ENCODE assay signal across 10 cellular contexts in the genomic region with DNA sequence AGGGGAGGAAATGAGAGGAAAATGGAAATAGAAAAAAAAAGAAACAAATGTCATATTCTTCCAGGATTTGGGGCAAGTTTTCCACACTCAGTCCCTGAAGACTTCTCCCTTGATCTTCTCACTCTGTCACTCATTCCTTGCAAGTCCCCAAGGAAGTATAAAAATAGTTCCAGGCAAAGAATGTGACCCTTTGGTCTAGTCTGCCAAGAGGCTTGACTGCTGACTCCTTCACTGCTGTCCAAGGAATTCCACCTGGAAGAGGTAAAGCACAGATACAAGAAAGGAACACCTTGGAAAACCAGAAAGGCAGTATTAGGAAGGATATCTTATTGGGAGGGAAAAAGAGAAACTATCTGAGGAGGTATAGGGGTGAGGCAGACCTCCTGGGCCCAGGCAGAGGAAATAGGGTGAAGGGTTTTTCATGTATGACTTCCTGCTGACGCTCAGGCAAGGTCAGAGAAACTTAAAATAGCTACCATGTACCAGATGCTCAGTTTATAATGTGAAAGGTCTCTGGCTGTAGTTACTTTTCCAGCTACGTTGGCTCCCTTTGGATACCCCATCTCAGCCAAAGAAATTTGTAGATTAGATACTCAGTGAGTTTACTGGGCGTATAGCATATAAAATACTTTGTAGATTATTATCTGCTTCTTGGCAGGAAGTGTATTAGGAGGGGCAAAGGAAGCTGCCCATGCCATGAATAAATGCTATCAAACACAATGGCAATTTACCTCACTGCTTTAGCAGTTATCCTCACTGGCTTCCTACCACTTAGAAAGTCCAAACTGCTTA. TPM values are rescaled to one million over a fixed set of nuclear protein-coding genes. Genes with fewer than 3 reads are reported as not detected.
DNase-seq lines count a peak whose midpoint lies in the region; ATAC-seq and TF ChIP-seq lines count a peak whose summit lies in the region.
"Had no signal": no experiment of that assay in that cellular context is flagged by ENCODE, and none has a peak within 500 bp of the region (broad histone marks: within the 10 kb centered on the region; RNA-seq: fewer than 3 reads in every experiment).

No MANE protein-coding gene starts in this region.

- H3K4me3 ChIP-seq in DND-41 (ENCODE audit: low read depth in 1 of 2, low read length in 2 of 2): no peak overlapping the region
- peak overlapping the region; percentile 30 for H3K4me3 ChIP-seq in effector memory CD4-positive, alpha-beta T cell (ENCODE audit: insufficient read depth, low read depth, low read length, poor library complexity, severe bottlenecking)

- H3K4me1 ChIP-seq in DND-41 (ENCODE audit: insufficient read depth, low read length): peaks cover 8% of the 10 kb centered on the region; the same call in 1 of the 2 replicates
- H3K4me1 ChIP-seq in effector memory CD4-positive, alpha-beta T cell (ENCODE audit: control insufficient read depth, insufficient read depth, low read length, poor library complexity, severe bottlenecking): peaks cover 20% of the 10 kb centered on the region

- no peaks in the 10 kb centered on the region for H3K36me3 ChIP-seq in DND-41 (ENCODE audit: insufficient read depth, low read length)
- H3K36me3 ChIP-seq in effector memory CD4-positive, alpha-beta T cell (ENCODE audit: control insufficient read depth, insufficient read depth, low read length): no peaks in the 10 kb centered on the region

- H3K4me1 Mint-ChIP-seq in neural crest cell: peaks cover 14% of the 10 kb centered on the region

- DNase-seq in DND-41 (peak; percentile 5), M059J (ENCODE audit: low read depth) (peak; percentile 32), neural crest cell (ENCODE audit: low read depth, low spot score) (no peak), NOMO-1 (lab: John Stamatoyannopoulos, UW; ENCODE audit: unreplicated experiment in 2 of 2) (no peak), midbrain (lab: John Stamatoyannopoulos, UW) (no peak)
- DNase-seq in effector memory CD4-positive, alpha-beta T cell: no peak
- DNase-seq: activated effector memory CD4-positive, alpha-beta T cell treated with anti-CD3 and anti-CD28 coated beads, Interleukin-2, amount 50 U/mL, for 16 hours; stimulated activated CD4-positive, alpha-beta T cell treated with anti-CD3 and anti-CD28 coated beads, Interleukin-2, amount 100 ng/mL, for 48 hours had no signal

- H3K9ac ChIP-seq in DND-41 (ENCODE audit: low read depth, low read length): no peak overlapping the region

- no peaks in the 10 kb centered on the region for H3K9me3 ChIP-seq in DND-41 (ENCODE audit: insufficient read depth, low read length, severe bottlenecking)
- no peaks in the 10 kb centered on the region for H3K9me3 ChIP-seq in effector memory CD4-positive, alpha-beta T cell (ENCODE audit: control insufficient read depth, low read length)

- no peak overlapping the region for H3K4me3 Mint-ChIP-seq in neural crest cell

- TF ChIP-seq CTCF in DND-41 (IDR thresholded peaks at IDR 0.05; ENCODE audit: borderline replicate concordance, extremely low read depth, low read length, poor library complexity, severe bottlenecking) (no peak), neural crest cell (conservative IDR thresholded peaks at IDR 0.05) (no peak)

- ATAC-seq in DND-41 (ENCODE audit: insufficient read depth, low read depth) (peak; percentile 65), HG03095 (IDR thresholded peaks at IDR 0.05; ENCODE audit: unreplicated experiment) (no peak), GM21786 (IDR thresholded peaks at IDR 0.05; ENCODE audit: unreplicated experiment) (no peak)

- H3K79me2 ChIP-seq in DND-41 (ENCODE audit: insufficient read depth, low read length): no peaks in the 10 kb centered on the region

- H3K27me3 Mint-ChIP-seq in neural crest cell (ENCODE audit: low read depth): peaks cover 3% of the 10 kb centered on the region

- no peaks in the 10 kb centered on the region for H3K36me3 Mint-ChIP-seq in neural crest cell (ENCODE audit: low read depth)

- H3K4me2 ChIP-seq in DND-41 (ENCODE audit: insufficient read depth, low read length): no peak overlapping the region

- peaks cover 6% of the 10 kb centered on the region for H3K27me3 ChIP-seq in DND-41 (ENCODE audit: insufficient read depth, low read length, poor library complexity)
- H3K27me3 ChIP-seq in effector memory CD4-positive, alpha-beta T cell (replicated peaks; ENCODE audit: control insufficient read depth, insufficient read depth, low read length, poor library complexity, severe bottlenecking): no peaks in the 10 kb centered on the region

- peak overlapping the region; percentile 31 for H3K27ac Mint-ChIP-seq in neural crest cell (ENCODE audit: unreplicated experiment)

- no peaks in the 10 kb centered on the region for H4K20me1 ChIP-seq in DND-41 (ENCODE audit: insufficient read depth, low read length)

- H2AFZ ChIP-seq in DND-41 (ENCODE audit: low read depth, low read length): no peak overlapping the region

- no peak overlapping the region for H3K27ac ChIP-seq in DND-41 (ENCODE audit: low read length)
- peak overlapping the region; percentile 23 for H3K27ac ChIP-seq in effector memory CD4-positive, alpha-beta T cell (ENCODE audit: insufficient read depth, low read length, poor library complexity, severe bottlenecking)

- H3K9me3 Mint-ChIP-seq in neural crest cell: no peaks in the 10 kb centered on the region

RNA-seq across cellular contexts. Expression of gene GJA5, which starts 2.0 kb away (rescaled TPM):
- 1.3 and 2.6 TPM in 2 replicates for total RNA-seq in M059J (2014; rRNA removed; shearing (Covaris generic))
- total RNA-seq in neural crest cell: 1.1 and 1.2 TPM in 2 replicates

Comparison
In these comparisons a context has a peak if more than half of its experiments do, and no peak if none do; other contexts are left out.
1. DNase-seq: peak in DND-41 (single experiment) and M059J (single experiment); none in effector memory CD4-positive, alpha-beta T cell (0 of 3), neural crest cell (single experiment), NOMO-1 (0 of 2) and midbrain (single experiment).